ENCODE assay signal across 8 cellular contexts in genomic region chr2:74186038-74186437, GRCh38. TPM values are rescaled to one million over a fixed set of nuclear protein-coding genes. Genes with fewer than 3 reads are reported as not detected.
DNase-seq lines count a peak whose midpoint lies in the region; ATAC-seq, FAIRE-seq and TF ChIP-seq lines count a peak whose summit lies in the region.

No MANE protein-coding gene starts in this region.

- H3K27ac Mint-ChIP-seq in T-cell = no peak overlapping the region

- DNase-seq in HepG2 (ENCODE audit: low spot score) (no peak), T-cell (peak in 19 of 34 experiments; percentile 13 to 58 (median 25)), left lobe of liver (ENCODE audit: low spot score) (no peak), DMS153 (lab: John Stamatoyannopoulos, UW) (no peak), activated gamma-delta T cell treated with Interleukin-2 at 50 U/mL for 16 hours (no peak), middle frontal gyrus (ENCODE audit: extremely low spot score, low spot score) (no peak)

- in situ Hi-C loops in HepG2 (cut with HindIII; ENCODE audit: extremely low pct_ligation_motif_present, low pct_unique_long_range_greater_than_20kb) = no loop called here

- peaks cover 0 to 1% of the 10 kb centered on the region in 2 donors for H3K27me3 Mint-ChIP-seq in T-cell

- CTCF ChIA-PET in HepG2 (lab: Yijun Ruan, JAX; ENCODE audit: low intra/inter-chr PET ratio, low total read pairs) = no interaction called here
- CTCF ChIA-PET in T-cell (lab: Charles Lee) = no interaction called here

- TF ChIP-seq CTCF in liver (IDR thresholded peaks at IDR 0.05; ENCODE audit: low read depth, low read length, missing input control) (no peak), HepG2 (CRISPR knock-in tag; IDR thresholded peaks at IDR 0.05) (no peak)

- POLR2A ChIA-PET in HepG2 (lab: Yijun Ruan, JAX) = no interaction called here
- POLR2A ChIA-PET in T-cell (lab: Charles Lee) = interaction anchor here in 1 of 2 donors (0.6 kb wide), 1 partner anchor 166 kb away, joined by 9 read pairs; no protein-coding TSS in a partner anchor

- peaks cover 0 to 8% (median 3%) of the 10 kb centered on the region in 3 donors for H3K4me1 Mint-ChIP-seq in T-cell

- whole genome bisulfite sequencing in liver = 80% methylated on average over 9 of the region's 9 CpGs
- 45% methylated on average over 9 of the region's 9 CpGs for WGBS in HepG2 (ENCODE audit: low lambda C conversion rate)

- no peak overlapping the region for H3K4me3 Mint-ChIP-seq in T-cell

- TF ChIP-seq RAD21 in liver (IDR thresholded peaks at IDR 0.05) (no peak), HepG2 (CRISPR knock-in tag; IDR thresholded peaks at IDR 0.05) (no peak)

- TF ChIP-seq EP300 in HepG2 (IDR thresholded peaks at IDR 0.05; ENCODE audit: low read depth in 2 of 2, low read length in 2 of 2) = no peak
- no peak for TF ChIP-seq EP300 in HepG2 (CRISPR knock-in tag; IDR thresholded peaks at IDR 0.05; ENCODE audit: borderline replicate concordance)

- no peak overlapping the region for H3K4me2 ChIP-seq in HepG2 (ENCODE audit: low read depth, low read length)

- H3K27ac ChIP-seq in liver (ENCODE audit: low read depth in 1 of 2, low read length in 2 of 2) (peak overlapping the region; percentile 2 to 25), HepG2 (ENCODE audit: extremely low read length, insufficient read depth, low read length) (no peak overlapping the region)

- H4K20me1 ChIP-seq in HepG2 (ENCODE audit: insufficient read depth, low read length) = no peaks in the 10 kb centered on the region

- no peaks in the 10 kb centered on the region for H3K36me3 Mint-ChIP-seq in T-cell

- no peak overlapping the region for H2AFZ ChIP-seq in HepG2 (ENCODE audit: low read length)

- no peak for FAIRE-seq in HepG2 (lab: Jason Lieb, UNC)

- H3K79me2 ChIP-seq in HepG2 (ENCODE audit: insufficient read depth, low read length) = no peaks in the 10 kb centered on the region

- no peak for ATAC-seq in HepG2
- ATAC-seq in HG03060 (IDR thresholded peaks at IDR 0.05; ENCODE audit: low read depth, unreplicated experiment) = peak; percentile 58
- ATAC-seq in T-cell (replicated peaks in 1 of 4) = peak in 2 of 4 experiments; percentile 27 to 97
- peak; percentile 50 for ATAC-seq in left lobe of liver

- no peaks in the 10 kb centered on the region for H3K9me3 ChIP-seq in liver (ENCODE audit: control insufficient read depth in 4 of 4, low read length in 3 of 4)
- H3K9me3 ChIP-seq in HepG2 (ENCODE audit: low read length) = no peaks in the 10 kb centered on the region

- TF ChIP-seq POLR2A in HepG2 (IDR thresholded peaks at IDR 0.05; ENCODE audit: insufficient read depth in 1 of 2, low read depth in 2 of 2, low read length in 2 of 2) = no peak

- no peak overlapping the region for H3K9ac ChIP-seq in liver (ENCODE audit: low read depth in 1 of 2, low read length in 2 of 2)
- H3K9ac ChIP-seq in HepG2 (ENCODE audit: insufficient read depth, low read depth, low read length) = no peak overlapping the region

- no peaks in the 10 kb centered on the region for H3K9me3 Mint-ChIP-seq in T-cell

- no peaks in the 10 kb centered on the region for H3K4me1 ChIP-seq in liver (ENCODE audit: control insufficient read depth in 4 of 4, insufficient read depth in 4 of 4, low read length in 3 of 4)
- H3K4me1 ChIP-seq in HepG2 (ENCODE audit: insufficient read depth, low read length) = peaks cover 20% of the 10 kb centered on the region

- intact Hi-C loops in HepG2 (cut with micrococcal nuclease; ENCODE audit: unreplicated experiment) = no loop called here

- no TSS peak for BruUV-seq in HepG2 (replicated peaks; lab: Mats Ljungman, UMichigan)

- H3K4me3 ChIP-seq in liver (ENCODE audit: low read depth in 1 of 3, low read length in 3 of 3) (no peak overlapping the region), HepG2 (replicated peaks in 1 of 3; ENCODE audit: insufficient read depth in 1 of 3, low read depth in 2 of 3, low read length in 3 of 3) (no peak overlapping the region)

- H3K27me3 ChIP-seq in liver (ENCODE audit: control insufficient read depth in 4 of 4, insufficient read depth in 4 of 4, low read length in 3 of 4) (no peaks in the 10 kb centered on the region), HepG2 (ENCODE audit: control insufficient read depth in 1 of 2, insufficient read depth in 2 of 2, low read length in 2 of 2) (no peaks in the 10 kb centered on the region)

- H3K36me3 ChIP-seq in liver (ENCODE audit: control insufficient read depth in 4 of 4, insufficient read depth in 3 of 4, low read depth in 1 of 4, low read length in 3 of 4) (no peaks in the 10 kb centered on the region), HepG2 (replicated peaks in 1 of 2; ENCODE audit: control insufficient read depth in 1 of 2, insufficient read depth in 2 of 2, low read length in 2 of 2) (no peaks in the 10 kb centered on the region)

RNA-seq across cellular contexts. Expression of gene MOB1A, which starts 7.4 kb away (rescaled TPM):
- total RNA-seq in liver (10 to 100 TPM; 30.1 to 44.7 TPM), HepG2 (2016; rRNA removed; fragmentation: Illumina TruSeq; extraction: Trizol) (139 and 217 TPM in 2 replicates), T-cell (100 to 1,000 TPM; 131 to 156 (median 138) TPM), left lobe of liver (28.4 TPM)
- polyA plus RNA-seq in liver (10 to 100 TPM; 15.5 to 15.8 TPM), HepG2 (2011; rRNA removed) (33.2 and 48.2 TPM in 2 replicates)
- total RNA-seq in HepG2 (2016; cell fraction: cytosol; rRNA removed; fragmentation: Illumina TruSeq; extraction: Trizol; ENCODE audit: low read depth) = 26.2 and 34.3 TPM in 2 replicates
- total RNA-seq in HepG2 (2016; cell fraction: insoluble cytoplasmic fraction; rRNA removed; fragmentation: Illumina TruSeq; extraction: Trizol) = 135 and 223 TPM in 2 replicates
- total RNA-seq in HepG2 (2016; cell fraction: membrane; rRNA removed; fragmentation: Illumina TruSeq; extraction: Trizol) = 73.7 and 77.9 TPM in 2 replicates
- 58.0 and 69.5 TPM in 2 replicates for total RNA-seq in HepG2 (2016; cell fraction: nucleus; rRNA removed; fragmentation: Illumina TruSeq; extraction: Trizol)
- polyA plus RNA-seq in HepG2 (2011; cell fraction: cytosol; rRNA removed) = 17.6 and 27.6 TPM in 2 replicates
- polyA plus RNA-seq in HepG2 (2011; cell fraction: nucleus; rRNA removed) = 10.7 and 17.1 TPM in 2 replicates
- 42.5 and 50.3 TPM in 2 replicates for polyA plus RNA-seq in HepG2 (2012)
- 18.1 and 21.3 TPM in 2 replicates for polyA plus RNA-seq in HepG2 (2016; cell fraction: cytosol; fragmentation: Illumina TruSeq; extraction: Trizol; ENCODE audit: low read depth)
- polyA plus RNA-seq in HepG2 (2016; cell fraction: insoluble cytoplasmic fraction; fragmentation: Illumina TruSeq; extraction: Trizol; ENCODE audit: low read depth) = 128 and 131 TPM in 2 replicates
- polyA plus RNA-seq in HepG2 (2016; cell fraction: membrane; fragmentation: Illumina TruSeq; extraction: Trizol; ENCODE audit: low read depth) = 35.8 and 42.0 TPM in 2 replicates
- 52.2 and 58.5 TPM in 2 replicates for polyA plus RNA-seq in HepG2 (2016; cell fraction: nucleus; fragmentation: Illumina TruSeq; extraction: Trizol; ENCODE audit: insufficient read depth, low read depth)
- 17.0 and 33.6 TPM in 2 replicates for polyA minus RNA-seq in HepG2 (2011; rRNA and poly(A)+ RNA removed; ENCODE audit: low replicate concordance)
- polyA minus RNA-seq in HepG2 (2011; cell fraction: cytosol; rRNA and poly(A)+ RNA removed) = 28.0 and 36.2 TPM in 2 replicates
- polyA minus RNA-seq in HepG2 (2011; cell fraction: nucleus; rRNA and poly(A)+ RNA removed) = 30.4 and 30.7 TPM in 2 replicates

RNA-seq across cellular contexts. Expression of gene MTHFD2, which starts 12.4 kb away (rescaled TPM):
- total RNA-seq in liver = 10 to 100 TPM in 1 of 2 donors, 1 to 10 TPM in 1; 2.8 to 27.5 TPM
- polyA plus RNA-seq in liver = 1 to 10 TPM; 1.6 to 2.8 TPM
- 188 and 281 TPM in 2 replicates for total RNA-seq in HepG2 (2016; rRNA removed; fragmentation: Illumina TruSeq; extraction: Trizol)
- total RNA-seq in HepG2 (2016; cell fraction: cytosol; rRNA removed; fragmentation: Illumina TruSeq; extraction: Trizol; ENCODE audit: low read depth) = 38.9 and 41.2 TPM in 2 replicates
- total RNA-seq in HepG2 (2016; cell fraction: insoluble cytoplasmic fraction; rRNA removed; fragmentation: Illumina TruSeq; extraction: Trizol) = 188 and 279 TPM in 2 replicates
- total RNA-seq in HepG2 (2016; cell fraction: membrane; rRNA removed; fragmentation: Illumina TruSeq; extraction: Trizol) = 132 and 142 TPM in 2 replicates
- 70.7 and 79.0 TPM in 2 replicates for total RNA-seq in HepG2 (2016; cell fraction: nucleus; rRNA removed; fragmentation: Illumina TruSeq; extraction: Trizol)
- 197 and 269 TPM in 2 replicates for polyA plus RNA-seq in HepG2 (2011; rRNA removed)
- polyA plus RNA-seq in HepG2 (2011; cell fraction: cytosol; rRNA removed) = 162 and 205 TPM in 2 replicates
- 88.5 and 89.7 TPM in 2 replicates for polyA plus RNA-seq in HepG2 (2011; cell fraction: nucleus; rRNA removed)
- polyA plus RNA-seq in HepG2 (2012) = 224 and 287 TPM in 2 replicates
- 31.0 and 33.2 TPM in 2 replicates for polyA plus RNA-seq in HepG2 (2016; cell fraction: cytosol; fragmentation: Illumina TruSeq; extraction: Trizol; ENCODE audit: low read depth)
- polyA plus RNA-seq in HepG2 (2016; cell fraction: insoluble cytoplasmic fraction; fragmentation: Illumina TruSeq; extraction: Trizol; ENCODE audit: low read depth) = 225 and 240 TPM in 2 replicates
- 83.1 and 83.6 TPM in 2 replicates for polyA plus RNA-seq in HepG2 (2016; cell fraction: membrane; fragmentation: Illumina TruSeq; extraction: Trizol; ENCODE audit: low read depth)
- 100 and 101 TPM in 2 replicates for polyA plus RNA-seq in HepG2 (2016; cell fraction: nucleus; fragmentation: Illumina TruSeq; extraction: Trizol; ENCODE audit: insufficient read depth, low read depth)
- 148 and 336 TPM in 2 replicates for polyA minus RNA-seq in HepG2 (2011; rRNA and poly(A)+ RNA removed; ENCODE audit: low replicate concordance)
- polyA minus RNA-seq in HepG2 (2011; cell fraction: cytosol; rRNA and poly(A)+ RNA removed) = 201 and 205 TPM in 2 replicates
- polyA minus RNA-seq in HepG2 (2011; cell fraction: nucleus; rRNA and poly(A)+ RNA removed) = 97.9 and 128 TPM in 2 replicates
- total RNA-seq in T-cell = 10 to 100 TPM; 26.3 to 59.3 (median 47.9) TPM
- total RNA-seq in left lobe of liver = 1.7 TPM

RNA-seq across cellular contexts. Expression of gene BOLA3, which starts 38.3 kb away (rescaled TPM):
- 10 to 100 TPM in 1 of 2 donors, 1 to 10 TPM in 1; 9.5 to 25.2 TPM for total RNA-seq in liver
- polyA plus RNA-seq in liver = 10 to 100 TPM; 29.0 to 35.2 TPM
- total RNA-seq in HepG2 (2016; rRNA removed; fragmentation: Illumina TruSeq; extraction: Trizol) = 170 and 172 TPM in 2 replicates
- 719 and 870 TPM in 2 replicates for total RNA-seq in HepG2 (2016; cell fraction: cytosol; rRNA removed; fragmentation: Illumina TruSeq; extraction: Trizol; ENCODE audit: low read depth)
- total RNA-seq in HepG2 (2016; cell fraction: insoluble cytoplasmic fraction; rRNA removed; fragmentation: Illumina TruSeq; extraction: Trizol) = 161 and 184 TPM in 2 replicates
- total RNA-seq in HepG2 (2016; cell fraction: membrane; rRNA removed; fragmentation: Illumina TruSeq; extraction: Trizol) = 416 and 482 TPM in 2 replicates
- total RNA-seq in HepG2 (2016; cell fraction: nucleus; rRNA removed; fragmentation: Illumina TruSeq; extraction: Trizol) = 51.5 and 52.9 TPM in 2 replicates
- 59.1 and 89.7 TPM in 2 replicates for polyA plus RNA-seq in HepG2 (2011; rRNA removed)
- 70.2 and 71.9 TPM in 2 replicates for polyA plus RNA-seq in HepG2 (2011; cell fraction: cytosol; rRNA removed)
- 16.6 and 17.4 TPM in 2 replicates for polyA plus RNA-seq in HepG2 (2011; cell fraction: nucleus; rRNA removed)
- polyA plus RNA-seq in HepG2 (2012) = 58.8 and 77.2 TPM in 2 replicates
- 917 and 1,024 TPM in 2 replicates for polyA plus RNA-seq in HepG2 (2016; cell fraction: cytosol; fragmentation: Illumina TruSeq; extraction: Trizol; ENCODE audit: low read depth)
- polyA plus RNA-seq in HepG2 (2016; cell fraction: insoluble cytoplasmic fraction; fragmentation: Illumina TruSeq; extraction: Trizol; ENCODE audit: low read depth) = 174 and 187 TPM in 2 replicates
- polyA plus RNA-seq in HepG2 (2016; cell fraction: membrane; fragmentation: Illumina TruSeq; extraction: Trizol; ENCODE audit: low read depth) = 432 and 498 TPM in 2 replicates
- polyA plus RNA-seq in HepG2 (2016; cell fraction: nucleus; fragmentation: Illumina TruSeq; extraction: Trizol; ENCODE audit: insufficient read depth, low read depth) = 94.6 and 103 TPM in 2 replicates
- polyA minus RNA-seq in HepG2 (2011; rRNA and poly(A)+ RNA removed; ENCODE audit: low replicate concordance) = 8.3 and 15.8 TPM in 2 replicates
- 12.3 and 18.9 TPM in 2 replicates for polyA minus RNA-seq in HepG2 (2011; cell fraction: cytosol; rRNA and poly(A)+ RNA removed)
- 10.9 and 11.2 TPM in 2 replicates for polyA minus RNA-seq in HepG2 (2011; cell fraction: nucleus; rRNA and poly(A)+ RNA removed)
- 10 to 100 TPM; 13.7 to 16.0 (median 15.5) TPM for total RNA-seq in T-cell
- total RNA-seq in left lobe of liver = 12.8 TPM

Comparison
In these comparisons a context has a peak if more than half of its experiments do, and no peak if none do; other contexts are left out.
1. DNase-seq: peak in T-cell (19 of 34); none in HepG2 (single experiment), left lobe of liver (single experiment), DMS153 (single experiment), activated gamma-delta T cell treated with Interleukin-2 at 50 U/mL for 16 hours (single experiment) and middle frontal gyrus (single experiment).